Comparison of ENCODE assay signal across 13 cellular contexts in the genomic region with DNA sequence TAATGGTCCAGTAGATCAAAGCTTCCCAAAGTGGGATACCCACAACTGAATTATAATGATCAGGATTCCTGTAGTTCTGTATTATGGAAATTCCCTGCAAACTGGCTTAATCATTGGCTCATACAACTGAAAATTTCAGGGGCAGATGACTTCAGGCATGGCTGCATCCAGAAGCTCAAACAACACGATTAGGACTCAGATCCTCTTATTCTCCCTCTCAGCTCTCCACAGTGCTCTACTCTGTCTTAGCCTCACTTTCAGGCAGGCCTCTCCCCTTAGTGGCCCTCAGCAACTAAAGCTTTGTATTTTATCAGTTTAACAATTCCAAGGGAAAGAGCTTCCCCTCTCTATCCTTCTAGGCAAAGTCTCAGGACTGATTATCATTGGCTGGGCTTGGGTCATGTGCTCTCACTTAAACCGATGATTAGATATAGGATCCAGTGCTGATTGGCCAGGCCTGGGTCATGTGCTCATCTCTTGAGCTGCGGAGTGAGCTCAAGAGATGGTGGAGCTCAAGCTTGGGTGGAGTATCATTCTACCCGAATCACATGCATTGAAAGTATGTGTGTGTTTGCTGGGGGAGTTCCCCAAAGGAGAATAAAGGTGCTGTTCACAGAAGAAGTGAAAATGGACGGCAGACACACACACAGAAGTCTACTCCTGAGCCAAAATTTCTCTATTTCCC. TPM values are rescaled to one million over a fixed set of nuclear protein-coding genes. Genes with fewer than 3 reads are reported as not detected.
DNase-seq lines count a peak whose midpoint lies in the region; ATAC-seq, FAIRE-seq and TF ChIP-seq lines count a peak whose summit lies in the region.
"Had no signal": no experiment of that assay in that cellular context is flagged by ENCODE, and none has a peak within 500 bp of the region (broad histone marks: within the 10 kb centered on the region; RNA-seq: fewer than 3 reads in every experiment).

No MANE protein-coding gene starts in this region.

- POLR2A ChIA-PET in OCI-LY7 (lab: Charles Lee): interaction anchor here (1.2 kb wide), 1 partner anchor 29 kb away, joined by 3 read pairs; no protein-coding TSS in a partner anchor

- H3K36me3 ChIP-seq in OCI-LY7 (ENCODE audit: insufficient read depth, low read length) (no peaks in the 10 kb centered on the region), endodermal cell (ENCODE audit: control insufficient read depth, insufficient read depth, low read length) (no peaks in the 10 kb centered on the region)
- H3K36me3 ChIP-seq: tibial nerve had no signal

- no peaks in the 10 kb centered on the region for H4K20me1 ChIP-seq in OCI-LY7 (ENCODE audit: insufficient read depth, low read length)

- peaks cover 87% of the 10 kb centered on the region for H3K4me1 Mint-ChIP-seq in T-helper 1 cell treated with Interleukin-12 subunit alpha and Interleukin-12 subunit beta and Interleukin-4 antibody, amounts not matched to agents 30 μg/mL and 1 μg/mL, for 36 hours (ENCODE audit: low read depth)
- peaks cover 20% of the 10 kb centered on the region for H3K4me1 Mint-ChIP-seq in memory B cell
- peaks cover 8% of the 10 kb centered on the region for H3K4me1 Mint-ChIP-seq in endodermal cell

- H3K9me2 ChIP-seq in OCI-LY7 (ENCODE audit: insufficient read depth, low read length): no peaks in the 10 kb centered on the region

- TF ChIP-seq CTCF in OCI-LY7 (conservative IDR thresholded peaks at IDR 0.05; ENCODE audit: low read length) (no peak), endodermal cell (conservative IDR thresholded peaks at IDR 0.05) (no peak)

- no peaks in the 10 kb centered on the region for H3K9me3 Mint-ChIP-seq in T-helper 1 cell treated with Interleukin-12 subunit alpha and Interleukin-12 subunit beta and Interleukin-4 antibody, amounts not matched to agents 30 μg/mL and 1 μg/mL, for 36 hours
- peaks cover 3% of the 10 kb centered on the region for H3K9me3 Mint-ChIP-seq in memory B cell
- no peaks in the 10 kb centered on the region for H3K9me3 Mint-ChIP-seq in endodermal cell

- H3K4me1 ChIP-seq in OCI-LY7 (ENCODE audit: insufficient read depth, low read length, poor library complexity, severe bottlenecking) (peaks cover 9% of the 10 kb centered on the region), endodermal cell (ENCODE audit: control insufficient read depth, insufficient read depth, low read length) (peaks cover 7% of the 10 kb centered on the region)

- no peaks in the 10 kb centered on the region for H3K36me3 Mint-ChIP-seq in T-helper 1 cell treated with Interleukin-12 subunit alpha and Interleukin-12 subunit beta and Interleukin-4 antibody, amounts not matched to agents 30 μg/mL and 1 μg/mL, for 36 hours (ENCODE audit: low read depth)
- peaks cover 3% of the 10 kb centered on the region for H3K36me3 Mint-ChIP-seq in memory B cell
- H3K36me3 Mint-ChIP-seq in endodermal cell (ENCODE audit: low read depth): no peaks in the 10 kb centered on the region

- ATAC-seq in memory B cell (ENCODE audit: low read depth): peak; percentile 96
- ATAC-seq: right cardiac atrium had no signal

- peak overlapping the region; percentile 17 for H3K27ac Mint-ChIP-seq in T-helper 1 cell treated with Interleukin-12 subunit alpha and Interleukin-12 subunit beta and Interleukin-4 antibody, amounts not matched to agents 30 μg/mL and 1 μg/mL, for 36 hours
- H3K27ac Mint-ChIP-seq in memory B cell: peak overlapping the region; percentile 88
- no peak overlapping the region for H3K27ac Mint-ChIP-seq in endodermal cell

- no TSS peak for BruUV-seq in OCI-LY7 (replicated peaks; lab: Mats Ljungman, UMichigan)

- FAIRE-seq in GM19239 (lab: Jason Lieb, UNC): peak; percentile 93
- FAIRE-seq: TTC549 had no signal

- 90 to 96% methylated on average over 3 to 5 of the region's 5 CpGs for WGBS in endodermal cell (ENCODE audit: insufficient coverage in 1 of 2, insufficient read length in 1 of 2), 2 experiments

- H3K79me2 ChIP-seq in OCI-LY7 (ENCODE audit: insufficient read depth, low read depth, low read length): no peaks in the 10 kb centered on the region

- no peaks in the 10 kb centered on the region for H3K27me3 Mint-ChIP-seq in T-helper 1 cell treated with Interleukin-12 subunit alpha and Interleukin-12 subunit beta and Interleukin-4 antibody, amounts not matched to agents 30 μg/mL and 1 μg/mL, for 36 hours (ENCODE audit: low read depth)
- H3K27me3 Mint-ChIP-seq in memory B cell (no peaks in the 10 kb centered on the region), endodermal cell (ENCODE audit: insufficient read depth) (peaks cover 6% of the 10 kb centered on the region)

- intact Hi-C loops in OCI-LY7 (cut with micrococcal nuclease; ENCODE audit: unreplicated experiment): no loop called here

- no peak overlapping the region for H3K9ac ChIP-seq in endodermal cell (ENCODE audit: extremely low read depth, low read length, poor library complexity, severe bottlenecking)
- H3K9ac ChIP-seq: GM23248 had no signal

- H3K4me3 Mint-ChIP-seq in T-helper 1 cell treated with Interleukin-12 subunit alpha and Interleukin-12 subunit beta and Interleukin-4 antibody, amounts not matched to agents 30 μg/mL and 1 μg/mL, for 36 hours: no peak overlapping the region
- H3K4me3 Mint-ChIP-seq in memory B cell (peak overlapping the region; percentile 8), endodermal cell (no peak overlapping the region)

- peak overlapping the region; percentile 12; the same call in 1 of the 2 replicates for H2AFZ ChIP-seq in OCI-LY7 (ENCODE audit: low read length)
- H2AFZ ChIP-seq: GM23248 had no signal

- H3K27ac ChIP-seq in OCI-LY7 (ENCODE audit: low read depth, low read length, poor library complexity, severe bottlenecking): no peak overlapping the region
- H3K27ac ChIP-seq in endodermal cell (ENCODE audit: low read depth, low read length): no peak overlapping the region
- H3K27ac ChIP-seq: GM23248, tibial nerve had no signal

- H3K4me3 ChIP-seq in OCI-LY7 (ENCODE audit: low read depth, low read length, poor library complexity, severe bottlenecking) (no peak overlapping the region), endodermal cell (ENCODE audit: low read length) (no peak overlapping the region)
- H3K4me3 ChIP-seq: GM23248, tibial nerve had no signal

- H3K27me3 ChIP-seq in endodermal cell (ENCODE audit: control insufficient read depth, insufficient read depth, low read length, poor library complexity, severe bottlenecking): no peaks in the 10 kb centered on the region
- H3K27me3 ChIP-seq: tibial nerve had no signal

- DNase-seq in T-helper 1 cell: no peak
- DNase-seq in GM19239 (ENCODE audit: insufficient read length, low spot score): peak; percentile 36
- no peak for DNase-seq in OCI-LY7 (ENCODE audit: low spot score)
- DNase-seq in memory B cell (ENCODE audit: low spot score in 2 of 2): peak in 1 of 2 donors; percentile 45
- DNase-seq in endodermal cell: no peak
- DNase-seq in hepatic stellate cell (ENCODE audit: low spot score): no peak
- DNase-seq in NCI-H69 (lab: John Stamatoyannopoulos, UW): no peak
- DNase-seq: GM23248, right cardiac atrium had no signal

- CTCF ChIA-PET in OCI-LY7 (lab: Charles Lee; ENCODE audit: unreplicated experiment): interaction anchor here (0.8 kb wide), 1 partner anchor 10 kb away, joined by 4 read pairs; no protein-coding TSS in a partner anchor

- H3K4me2 ChIP-seq in OCI-LY7 (ENCODE audit: low read length): no peak overlapping the region

- H3K9me3 ChIP-seq in OCI-LY7 (ENCODE audit: low read length) (no peaks in the 10 kb centered on the region), endodermal cell (ENCODE audit: control insufficient read depth, low read length) (no peaks in the 10 kb centered on the region)

RNA-seq across cellular contexts. Expression of a gene that starts 57.9 kb away (rescaled TPM):
- 9.5 and 12.2 TPM in 2 replicates for total RNA-seq in OCI-LY7 (2014; rRNA removed; shearing (Covaris generic))
- 39.5 and 41.1 TPM in 2 replicates for total RNA-seq in OCI-LY7 (2022)
- total RNA-seq in endodermal cell: under 1 TPM; 0.24 to 0.31 TPM
- polyA plus RNA-seq in endodermal cell (2013, experiment 1 of 2): 0.14 TPM
- polyA plus RNA-seq in endodermal cell (2013, experiment 2 of 2): 0.17 TPM
- total RNA-seq: A172 had no signal

Comparison
In these comparisons a context has a peak if more than half of its experiments do, and no peak if none do; other contexts are left out.
1. RNA of a gene that starts 57.9 kb away (total RNA-seq): 9.5 to 41.1 TPM in OCI-LY7; 0.24 to 0.31 TPM in endodermal cell; every median in the first group is over 4 times any median in the second.